2 cellular contexts compared by ENCODE assay signal in genomic region chr3:32857921-32858320, GRCh38.
TF ChIP-seq lines count a peak whose summit lies in the region.

No MANE protein-coding gene starts in this region.

TF ChIP-seq in HEK293, 187 proteins besides CTCF, POLR2A, EP300 and RAD21:
- TF ChIP-seq ZNF133 (tag by site-specific recombination; IDR thresholded peaks at IDR 0.05) (peak; percentile 58), ZNF544 (tag by site-specific recombination; IDR thresholded peaks at IDR 0.05) (no peak), ZNF138 (tag by site-specific recombination; IDR thresholded peaks at IDR 0.05; ENCODE audit: borderline replicate concordance) (no peak)

TF ChIP-seq in H1, 55 proteins besides CTCF, POLR2A, EP300 and RAD21:
- TF ChIP-seq CHD1 (IDR thresholded peaks at IDR 0.05; ENCODE audit: low read depth, low read length) (no peak), TCF12 (IDR thresholded peaks at IDR 0.05; ENCODE audit: low read depth, low read length) (no peak), ZNF274 (IDR thresholded peaks at IDR 0.05; ENCODE audit: borderline replicate concordance, extremely low read depth, low read length) (no peak), GTF2F1 (IDR thresholded peaks at IDR 0.05; ENCODE audit: borderline replicate concordance, low read depth, low read length) (no peak), SIRT6 (IDR thresholded peaks at IDR 0.05; ENCODE audit: low read length) (no peak)
